In genomic region chr2:3185910-3186309, GRCh38 we compare ENCODE assay signal across 26 cellular contexts.
"Had no signal": no experiment of that assay in that cellular context is flagged by ENCODE, and none has a peak within 500 bp of the region (broad histone marks: within the 10 kb centered on the region; RNA-seq: fewer than 3 reads in every experiment).

No MANE protein-coding gene starts in this region.

- H3K9me3 ChIP-seq: esophagus squamous epithelium, prostate gland, sigmoid colon, thyroid gland, vagina had no signal

- DNase-seq: cerebellar nuclear complex; cortex of kidney; effector memory CD8-positive, alpha-beta T cell; erythroblast; esophagus squamous epithelium; hypothalamus; immature natural killer cell; islet precursor cell; kidney glomerular epithelial cell; left colon; left ventricle myocardium superior; naive B cell; nephron progenitor cell; right cardiac atrium; sigmoid colon; stimulated activated CD4-positive, alpha-beta T cell treated with anti-CD3 and anti-CD28 coated beads, Interleukin-4, amount 100 ng/mL, for 4 hours; stimulated activated naive CD8-positive, alpha-beta T cell treated with anti-CD3 and anti-CD28 coated beads, Interleukin-15, amount 100 ng/mL, for 72 hours; thyroid gland; trophoblast cell had no signal

- H3K27me3 ChIP-seq: esophagus squamous epithelium, sigmoid colon, thyroid gland, vagina had no signal

- H3K36me3 ChIP-seq: prostate gland, vagina had no signal

- H3K27me3 Mint-ChIP-seq: effector memory CD8-positive, alpha-beta T cell; memory B cell; naive B cell; stimulated activated memory B cell treated with anti-CD40 and anti-IgM and Interleukin-4, amounts not matched to agents 10 μg/mL and 1 μg/mL and 100 μg/mL, for 72 hours; stimulated activated naive CD8-positive, alpha-beta T cell treated with anti-CD3 and anti-CD28 coated beads, Interleukin-15, amount 100 ng/mL, for 72 hours had no signal

- H3K4me1 ChIP-seq: esophagus squamous epithelium, prostate gland, sigmoid colon, thyroid gland, vagina had no signal

- H3K4me3 Mint-ChIP-seq: effector memory CD8-positive, alpha-beta T cell; immature natural killer cell; memory B cell; naive B cell; nephron progenitor cell; stimulated activated memory B cell treated with anti-CD40 and anti-IgM and Interleukin-4, amounts not matched to agents 10 μg/mL and 1 μg/mL and 100 μg/mL, for 72 hours; stimulated activated naive CD8-positive, alpha-beta T cell treated with anti-CD3 and anti-CD28 coated beads, Interleukin-15, amount 100 ng/mL, for 72 hours had no signal

- ATAC-seq: effector memory CD8-positive, alpha-beta T cell; left colon; left ventricle myocardium superior; right cardiac atrium; stimulated activated memory B cell treated with anti-CD40 and anti-IgM and Interleukin-4, amounts not matched to agents 10 μg/mL and 1 μg/mL and 100 μg/mL, for 72 hours; stimulated activated naive CD8-positive, alpha-beta T cell treated with anti-CD3 and anti-CD28 coated beads, Interleukin-15, amount 100 ng/mL, for 72 hours had no signal

- FAIRE-seq: endometrium, frontal cortex had no signal

- H3K27ac ChIP-seq: esophagus squamous epithelium, prostate gland, sigmoid colon, thyroid gland, vagina had no signal

- H3K9me3 Mint-ChIP-seq: effector memory CD8-positive, alpha-beta T cell; immature natural killer cell; memory B cell; stimulated activated naive CD8-positive, alpha-beta T cell treated with anti-CD3 and anti-CD28 coated beads, Interleukin-15, amount 100 ng/mL, for 72 hours had no signal

- H3K4me3 ChIP-seq: esophagus squamous epithelium, lung, prostate gland, sigmoid colon, thyroid gland, vagina had no signal

- H3K27ac Mint-ChIP-seq: effector memory CD8-positive, alpha-beta T cell; memory B cell; nephron progenitor cell; stimulated activated memory B cell treated with anti-CD40 and anti-IgM and Interleukin-4, amounts not matched to agents 10 μg/mL and 1 μg/mL and 100 μg/mL, for 72 hours had no signal

- H3K4me1 Mint-ChIP-seq: immature natural killer cell; nephron progenitor cell; stimulated activated memory B cell treated with anti-CD40 and anti-IgM and Interleukin-4, amounts not matched to agents 10 μg/mL and 1 μg/mL and 100 μg/mL, for 72 hours; stimulated activated naive CD8-positive, alpha-beta T cell treated with anti-CD3 and anti-CD28 coated beads, Interleukin-15, amount 100 ng/mL, for 72 hours had no signal
